1 cellular context compared by ENCODE assay signal in genomic region chr6:36442671-36443497, GRCh38.
TF ChIP-seq lines count a peak whose summit lies in the region.

TSS of gene KCTD20 (plus strand) at chr6:36443000. CDS start at chr6:36470098, 27,098 bp downstream.
TSS of gene PXT1 (minus strand) at chr6:36442854. CDS start at chr6:36426082, 16,772 bp downstream.

TF ChIP-seq in HepG2, 621 proteins besides CTCF, POLR2A, EP300 and RAD21 (continued from another document and continues in another):
- TF ChIP-seq IRF1 (CRISPR knock-in tag; IDR thresholded peaks at IDR 0.05; ENCODE audit: low read depth) (no peak), ZNF441 (CRISPR knock-in tag; IDR thresholded peaks at IDR 0.05; ENCODE audit: borderline replicate concordance) (peak; percentile 27; the same call in 1 of the 2 replicates), PRDM10 (CRISPR knock-in tag; IDR thresholded peaks at IDR 0.05; ENCODE audit: low read depth) (peak; percentile 61; the same call in 1 of the 2 replicates), ZZZ3 (CRISPR knock-in tag; IDR thresholded peaks at IDR 0.05; ENCODE audit: borderline replicate concordance) (peak; percentile 65; the same call in 1 of the 2 replicates), ELF3 (CRISPR knock-in tag; IDR thresholded peaks at IDR 0.05) (peak; percentile 58), CEBPZ (IDR thresholded peaks at IDR 0.05; ENCODE audit: low read length) (no peak), STAT6 (CRISPR knock-in tag; IDR thresholded peaks at IDR 0.05; ENCODE audit: borderline replicate concordance) (0 out of 2 replicates have a peak, but pooled peaks have one; percentile 45), KIAA2018 (CRISPR knock-in tag; IDR thresholded peaks at IDR 0.05; ENCODE audit: borderline replicate concordance) (no peak; the same call in 1 of the 2 replicates), ZNF205 (CRISPR knock-in tag; IDR thresholded peaks at IDR 0.05) (peak; percentile 90), MXD1 (CRISPR knock-in tag; IDR thresholded peaks at IDR 0.05) (peak; percentile 90), ARNT2 (CRISPR knock-in tag; IDR thresholded peaks at IDR 0.05; ENCODE audit: low read depth) (peak; percentile 95), TCF7 (IDR thresholded peaks at IDR 0.05; ENCODE audit: low read depth) (no peak), CCAR2 (optimal IDR thresholded peaks at IDR 0.05; ENCODE audit: low read depth, low read length) (no peak), MTA1 (CRISPR knock-in tag; IDR thresholded peaks at IDR 0.05; ENCODE audit: borderline replicate concordance) (peak; percentile 78), KLF9 (CRISPR knock-in tag; IDR thresholded peaks at IDR 0.05; ENCODE audit: low read depth) (no peak), ZNF773 (CRISPR knock-in tag; IDR thresholded peaks at IDR 0.05; ENCODE audit: borderline replicate concordance) (peak; percentile 15; the same call in 1 of the 2 replicates), SYNCRIP (IDR thresholded peaks at IDR 0.05; ENCODE audit: insufficient read depth, low read depth, low read length) (no peak), ZNF513 (CRISPR knock-in tag; conservative IDR thresholded peaks at IDR 0.05) (no peak), ZBTB25 (CRISPR knock-in tag; IDR thresholded peaks at IDR 0.05) (peak; percentile 78), TCF12 (IDR thresholded peaks at IDR 0.05) (no peak), TCF12 (CRISPR knock-in tag; IDR thresholded peaks at IDR 0.05) (peak; percentile 53; the same call in 1 of the 2 replicates), ZNF34 (CRISPR knock-in tag; IDR thresholded peaks at IDR 0.05; ENCODE audit: borderline replicate concordance) (0 out of 2 replicates have a peak, but pooled peaks have one; percentile 37), ZNF704 (CRISPR knock-in tag; IDR thresholded peaks at IDR 0.05; ENCODE audit: borderline replicate concordance) (no peak), CREBL2 (CRISPR knock-in tag; IDR thresholded peaks at IDR 0.05; ENCODE audit: borderline replicate concordance) (0 out of 2 replicates have a peak, but pooled peaks have one; percentile 18), CBX5 (CRISPR knock-in tag; IDR thresholded peaks at IDR 0.05; ENCODE audit: borderline replicate concordance) (peak; percentile 53; the same call in 1 of the 2 replicates), ZNF12 (CRISPR knock-in tag; IDR thresholded peaks at IDR 0.05) (peak; percentile 29; the same call in 1 of the 2 replicates), CREM (IDR thresholded peaks at IDR 0.05) (peak; percentile 45; the same call in 1 of the 2 replicates), CREM (CRISPR knock-in tag; IDR thresholded peaks at IDR 0.05) (no peak), ONECUT2 (CRISPR knock-in tag; IDR thresholded peaks at IDR 0.05) (peak; percentile 15; the same call in 1 of the 2 replicates)
